In genomic region chr9:8733096-8733954, GRCh38 we compare ENCODE assay signal across 9 cellular contexts.
DNase-seq lines count a peak whose midpoint lies in the region; ATAC-seq and TF ChIP-seq lines count a peak whose summit lies in the region.
"Had no signal": no experiment of that assay in that cellular context is flagged by ENCODE, and none has a peak within 500 bp of the region (broad histone marks: within the 10 kb centered on the region; RNA-seq: fewer than 3 reads in every experiment).

No MANE protein-coding gene starts in this region.

- no peak for TF ChIP-seq CTCF in fibroblast of villous mesenchyme (IDR thresholded peaks at IDR 0.05; ENCODE audit: insufficient read depth, low read depth, low read length)
- no peak for TF ChIP-seq CTCF in ovary (IDR thresholded peaks at IDR 0.05)

- H3K27me3 ChIP-seq in ovary, result no peaks in the 10 kb centered on the region

- ATAC-seq in HG02973 (IDR thresholded peaks at IDR 0.05; ENCODE audit: unreplicated experiment), result no peak
- ATAC-seq: mucosa of descending colon had no signal

- no peak overlapping the region for H3K27ac ChIP-seq in ovary

- no peak for TF ChIP-seq EP300 in ovary (IDR thresholded peaks at IDR 0.05)

- H3K36me3 ChIP-seq in ovary, result no peaks in the 10 kb centered on the region

- intact Hi-C loops in ovary (cut with DNase I), result no loop called here

- H3K9me3 ChIP-seq in ovary, result no peaks in the 10 kb centered on the region
- H3K9me3 ChIP-seq: mucosa of descending colon had no signal

- H3K4me3 ChIP-seq in fibroblast of villous mesenchyme (ENCODE audit: low read depth, low read length), result no peak overlapping the region
- no peak overlapping the region for H3K4me3 ChIP-seq in ovary
- H3K4me3 ChIP-seq: mucosa of descending colon had no signal

- DNase-seq in DMS79 (lab: John Stamatoyannopoulos, UW), result peak; percentile 90
- DNase-seq in NCI-H774 (lab: John Stamatoyannopoulos, UW), result peak; percentile 18
- peak; percentile 6 for DNase-seq in fibroblast of villous mesenchyme (ENCODE audit: low read depth)
- peak; percentile 37 to 63 (median 46) for DNase-seq in ovary
- DNase-seq in activated CD4-positive, CD25-positive, alpha-beta regulatory T cell treated with anti-CD3 and anti-CD28 coated beads, Interleukin-2, amount 50 U/mL, for 72 hours, result no peak
- DNase-seq in NCI-H187 (lab: John Stamatoyannopoulos, UW), result no peak
- no peak for DNase-seq in activated CD4-positive, CD25-positive, alpha-beta regulatory T cell (lab: John Stamatoyannopoulos, UW)

- no peak for TF ChIP-seq POLR2A in ovary (IDR thresholded peaks at IDR 0.05)

- WGBS in ovary, 3 donors, result 37 to 47% (median 47%) methylated on average over 17 of the region's 17 CpGs

- peaks cover 2% of the 10 kb centered on the region for H3K4me1 ChIP-seq in ovary (ENCODE audit: insufficient read depth)

Comparison
In these comparisons a context has a peak if more than half of its experiments do, and no peak if none do; other contexts are left out.
1. DNase-seq: peak in DMS79 (single experiment), NCI-H774 (single experiment), fibroblast of villous mesenchyme (single experiment) and ovary (5 of 5); none in activated CD4-positive, CD25-positive, alpha-beta regulatory T cell treated with anti-CD3 and anti-CD28 coated beads, Interleukin-2, amount 50 U/mL, for 72 hours (single experiment), NCI-H187 (0 of 2) and activated CD4-positive, CD25-positive, alpha-beta regulatory T cell (0 of 4).